ENCODE assay signal across 1 cellular context in genomic region chr18:44798433-44799048, GRCh38.
TF ChIP-seq lines count a peak whose summit lies in the region.

No MANE protein-coding gene starts in this region.

TF ChIP-seq in HepG2, 621 proteins besides CTCF, POLR2A, EP300 and RAD21 (continued from another document):
- no peak for TF ChIP-seq FOXA1 (IDR thresholded peaks at IDR 0.05)
- peak; percentile 10; the same call in 1 of the 2 replicates for TF ChIP-seq FOXA1 (CRISPR knock-in tag; IDR thresholded peaks at IDR 0.05)
- TF ChIP-seq, protein P1, sequence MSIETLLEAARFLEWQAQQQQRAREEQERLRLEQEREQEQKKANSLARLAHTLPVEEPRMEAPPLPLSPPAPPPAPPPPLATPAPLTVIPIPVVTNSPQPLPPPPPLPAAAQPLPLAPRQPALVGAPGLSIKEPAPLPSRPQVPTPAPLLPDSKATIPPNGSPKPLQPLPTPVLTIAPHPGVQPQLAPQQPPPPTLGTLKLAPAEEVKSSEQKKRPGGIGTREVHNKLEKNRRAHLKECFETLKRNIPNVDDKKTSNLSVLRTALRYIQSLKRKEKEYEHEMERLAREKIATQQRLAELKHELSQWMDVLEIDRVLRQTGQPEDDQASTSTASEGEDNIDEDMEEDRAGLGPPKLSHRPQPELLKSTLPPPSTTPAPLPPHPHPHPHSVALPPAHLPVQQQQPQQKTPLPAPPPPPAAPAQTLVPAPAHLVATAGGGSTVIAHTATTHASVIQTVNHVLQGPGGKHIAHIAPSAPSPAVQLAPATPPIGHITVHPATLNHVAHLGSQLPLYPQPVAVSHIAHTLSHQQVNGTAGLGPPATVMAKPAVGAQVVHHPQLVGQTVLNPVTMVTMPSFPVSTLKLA (IDR thresholded peaks at IDR 0.05) = no peak
- TF ChIP-seq ZNF781 (CRISPR knock-in tag; IDR thresholded peaks at IDR 0.05; ENCODE audit: borderline replicate concordance, not compliant biosample characterization) = no peak
- TF ChIP-seq MED8 (CRISPR knock-in tag; IDR thresholded peaks at IDR 0.05; ENCODE audit: insufficient replicate concordance) = no peak
- 0 out of 2 replicates have a peak, but pooled peaks have one; percentile 24 for TF ChIP-seq ZFX (CRISPR knock-in tag; IDR thresholded peaks at IDR 0.05; ENCODE audit: low read depth)
- peak; percentile 47 for TF ChIP-seq NCOA2 (CRISPR knock-in tag; IDR thresholded peaks at IDR 0.05)
- TF ChIP-seq ZNF570 (CRISPR knock-in tag; IDR thresholded peaks at IDR 0.05; ENCODE audit: borderline replicate concordance) = no peak
TF ChIP-seq in HepG2: peak in this region for 27.
